Comparison of ENCODE assay signal across 1 cellular context in the genomic region with DNA sequence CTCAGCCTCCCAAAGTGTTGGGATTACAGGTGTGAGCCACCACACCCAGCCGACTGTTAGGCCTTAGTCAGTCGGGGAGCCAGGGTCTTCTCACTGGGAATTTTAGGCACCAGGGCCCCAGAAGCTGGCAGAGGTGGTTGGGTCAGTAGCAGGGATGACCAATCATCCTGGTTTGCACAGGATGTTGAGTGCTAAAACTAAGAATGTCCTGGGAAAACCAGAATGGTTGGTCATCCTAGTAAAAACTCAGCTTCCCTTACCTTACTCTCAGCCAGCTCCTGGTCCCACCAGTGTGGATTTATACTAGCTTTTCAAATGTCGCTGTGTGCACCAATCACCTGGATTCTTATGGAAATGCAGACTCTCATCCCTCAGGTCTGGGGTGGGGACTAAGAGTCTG.
TF ChIP-seq lines count a peak whose summit lies in the region.

No MANE protein-coding gene starts in this region.

TF ChIP-seq in WTC11, 78 proteins besides CTCF, POLR2A, EP300 and RAD21 (continued from another document):
- TF ChIP-seq, protein P1, sequence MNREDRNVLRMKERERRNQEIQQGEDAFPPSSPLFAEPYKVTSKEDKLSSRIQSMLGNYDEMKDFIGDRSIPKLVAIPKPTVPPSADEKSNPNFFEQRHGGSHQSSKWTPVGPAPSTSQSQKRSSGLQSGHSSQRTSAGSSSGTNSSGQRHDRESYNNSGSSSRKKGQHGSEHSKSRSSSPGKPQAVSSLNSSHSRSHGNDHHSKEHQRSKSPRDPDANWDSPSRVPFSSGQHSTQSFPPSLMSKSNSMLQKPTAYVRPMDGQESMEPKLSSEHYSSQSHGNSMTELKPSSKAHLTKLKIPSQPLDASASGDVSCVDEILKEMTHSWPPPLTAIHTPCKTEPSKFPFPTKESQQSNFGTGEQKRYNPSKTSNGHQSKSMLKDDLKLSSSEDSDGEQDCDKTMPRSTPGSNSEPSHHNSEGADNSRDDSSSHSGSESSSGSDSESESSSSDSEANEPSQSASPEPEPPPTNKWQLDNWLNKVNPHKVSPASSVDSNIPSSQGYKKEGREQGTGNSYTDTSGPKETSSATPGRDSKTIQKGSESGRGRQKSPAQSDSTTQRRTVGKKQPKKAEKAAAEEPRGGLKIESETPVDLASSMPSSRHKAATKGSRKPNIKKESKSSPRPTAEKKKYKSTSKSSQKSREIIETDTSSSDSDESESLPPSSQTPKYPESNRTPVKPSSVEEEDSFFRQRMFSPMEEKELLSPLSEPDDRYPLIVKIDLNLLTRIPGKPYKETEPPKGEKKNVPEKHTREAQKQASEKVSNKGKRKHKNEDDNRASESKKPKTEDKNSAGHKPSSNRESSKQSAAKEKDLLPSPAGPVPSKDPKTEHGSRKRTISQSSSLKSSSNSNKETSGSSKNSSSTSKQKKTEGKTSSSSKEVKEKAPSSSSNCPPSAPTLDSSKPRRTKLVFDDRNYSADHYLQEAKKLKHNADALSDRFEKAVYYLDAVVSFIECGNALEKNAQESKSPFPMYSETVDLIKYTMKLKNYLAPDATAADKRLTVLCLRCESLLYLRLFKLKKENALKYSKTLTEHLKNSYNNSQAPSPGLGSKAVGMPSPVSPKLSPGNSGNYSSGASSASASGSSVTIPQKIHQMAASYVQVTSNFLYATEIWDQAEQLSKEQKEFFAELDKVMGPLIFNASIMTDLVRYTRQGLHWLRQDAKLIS (CRISPR knock-in tag; IDR thresholded peaks at IDR 0.05; ENCODE audit: borderline replicate concordance) = no peak
- TF ChIP-seq AR (CRISPR knock-in tag; IDR thresholded peaks at IDR 0.05) (no peak), ESRRA (CRISPR knock-in tag; IDR thresholded peaks at IDR 0.05; ENCODE audit: borderline replicate concordance) (no peak), FOXP4 (CRISPR knock-in tag; IDR thresholded peaks at IDR 0.05) (no peak), ZNF671 (CRISPR knock-in tag; IDR thresholded peaks at IDR 0.05) (no peak), CDX4 (CRISPR knock-in tag; IDR thresholded peaks at IDR 0.05; ENCODE audit: borderline replicate concordance) (no peak), HMGXB4 (CRISPR knock-in tag; IDR thresholded peaks at IDR 0.05) (no peak)
